Comparison of ENCODE assay signal across 1 cellular context in genomic region chr20:35263609-35264223, GRCh38.
TF ChIP-seq lines count a peak whose summit lies in the region.

No MANE protein-coding gene starts in this region.

TF ChIP-seq in HCT116, 20 proteins besides CTCF, POLR2A, EP300 and RAD21 (continued from another document):
- TF ChIP-seq REST (IDR thresholded peaks at IDR 0.05; ENCODE audit: low read depth) (no peak), ELF1 (IDR thresholded peaks at IDR 0.05; ENCODE audit: borderline replicate concordance, low read depth) (no peak)
